Comparison of ENCODE assay signal across 10 cellular contexts in genomic region chr22:36456459-36456835, GRCh38. TPM values are rescaled to one million over a fixed set of nuclear protein-coding genes. Genes with fewer than 3 reads are reported as not detected.
DNase-seq lines count a peak whose midpoint lies in the region; ATAC-seq and TF ChIP-seq lines count a peak whose summit lies in the region.
"Had no signal": no experiment of that assay in that cellular context is flagged by ENCODE, and none has a peak within 500 bp of the region (broad histone marks: within the 10 kb centered on the region; RNA-seq: fewer than 3 reads in every experiment).

No MANE protein-coding gene starts in this region.

- peak overlapping the region; percentile 98 for H3K27ac ChIP-seq in muscle layer of colon (ENCODE audit: low read depth, low read length)
- H3K27ac ChIP-seq in thyroid gland, result peak overlapping the region; percentile 97 to 99 (median 98)

- H3K4me1 ChIP-seq in muscle layer of colon (ENCODE audit: insufficient read depth, low read length) (peaks cover 34% of the 10 kb centered on the region), thyroid gland (peaks cover 35 to 64% of the 10 kb centered on the region in 2 donors)

- TF ChIP-seq POLR2A in thyroid gland (IDR thresholded peaks at IDR 0.05), result no peak

- no peaks in the 10 kb centered on the region for H3K27me3 Mint-ChIP-seq in activated naive CD8-positive, alpha-beta T cell
- H3K27me3 Mint-ChIP-seq in activated naive CD8-positive, alpha-beta T cell treated with anti-CD3 and anti-CD28 coated beads for 36 hours, result no peaks in the 10 kb centered on the region
- no peaks in the 10 kb centered on the region for H3K27me3 Mint-ChIP-seq in activated B cell treated with CpG ODN at 0.5 μM for 24 hours
- H3K27me3 Mint-ChIP-seq: activated T-cell treated with anti-CD3 and anti-CD28 coated beads, Interleukin-2, amount 50 U/mL, for 24 hours had no signal

- peaks cover 33% of the 10 kb centered on the region for H3K4me1 Mint-ChIP-seq in activated naive CD8-positive, alpha-beta T cell (ENCODE audit: low read depth)
- peaks cover 32% of the 10 kb centered on the region for H3K4me1 Mint-ChIP-seq in activated naive CD8-positive, alpha-beta T cell treated with anti-CD3 and anti-CD28 coated beads for 36 hours
- H3K4me1 Mint-ChIP-seq in activated B cell treated with CpG ODN at 0.5 μM for 24 hours, result peaks cover 43% of the 10 kb centered on the region

- H3K9ac ChIP-seq in muscle layer of colon (ENCODE audit: low read length), result no peak overlapping the region

- no peaks in the 10 kb centered on the region for H3K36me3 Mint-ChIP-seq in activated naive CD8-positive, alpha-beta T cell
- H3K36me3 Mint-ChIP-seq in activated naive CD8-positive, alpha-beta T cell treated with anti-CD3 and anti-CD28 coated beads for 36 hours, result peaks cover 2% of the 10 kb centered on the region
- H3K36me3 Mint-ChIP-seq in activated B cell treated with CpG ODN at 0.5 μM for 24 hours (ENCODE audit: low read depth), result no peaks in the 10 kb centered on the region

- no peaks in the 10 kb centered on the region for H3K9me3 ChIP-seq in muscle layer of colon (ENCODE audit: low read length)
- no peaks in the 10 kb centered on the region for H3K9me3 ChIP-seq in thyroid gland

- H3K36me3 ChIP-seq in muscle layer of colon (ENCODE audit: insufficient read depth, low read length) (no peaks in the 10 kb centered on the region), thyroid gland (no peaks in the 10 kb centered on the region)

- WGBS in thyroid gland, 2 donors, result 81 to 82% methylated on average over 11 of the region's 11 CpGs

- H3K27me3 ChIP-seq in muscle layer of colon (ENCODE audit: control insufficient read depth in 1 of 2, insufficient read depth in 2 of 2, low read length in 2 of 2), result no peaks in the 10 kb centered on the region
- no peaks in the 10 kb centered on the region for H3K27me3 ChIP-seq in thyroid gland

- POLR2A ChIA-PET in activated B cell treated with CpG ODN at 0.5 μM for 24 hours (lab: Charles Lee), result interaction anchor here (0.7 to 5.6 kb wide), 4 partner anchors 8 to 131 kb away, joined by 4 to 91 read pairs (median 12); partner anchors contain the start of gene MYH9

- H3K27ac Mint-ChIP-seq in activated naive CD8-positive, alpha-beta T cell, result peak overlapping the region; percentile 91
- no peak overlapping the region for H3K27ac Mint-ChIP-seq in activated naive CD8-positive, alpha-beta T cell treated with anti-CD3 and anti-CD28 coated beads for 36 hours
- peak overlapping the region; percentile 85 for H3K27ac Mint-ChIP-seq in activated B cell treated with CpG ODN at 0.5 μM for 24 hours

- peak overlapping the region; percentile 62 for H3K4me3 Mint-ChIP-seq in activated naive CD8-positive, alpha-beta T cell
- H3K4me3 Mint-ChIP-seq in activated naive CD8-positive, alpha-beta T cell treated with anti-CD3 and anti-CD28 coated beads for 36 hours, result no peak overlapping the region
- H3K4me3 Mint-ChIP-seq in activated B cell treated with CpG ODN at 0.5 μM for 24 hours, result no peak overlapping the region

- ATAC-seq in activated B cell treated with CpG ODN at 0.5 μM for 24 hours (ENCODE audit: low read depth), result no peak

- H3K4me3 ChIP-seq in muscle layer of colon (ENCODE audit: low read depth in 1 of 2, low read length in 2 of 2) (no peak overlapping the region), thyroid gland (replicated peaks in 1 of 3) (no peak overlapping the region)

- H3K9me3 Mint-ChIP-seq in activated naive CD8-positive, alpha-beta T cell (ENCODE audit: low read depth), result no peaks in the 10 kb centered on the region
- no peaks in the 10 kb centered on the region for H3K9me3 Mint-ChIP-seq in activated naive CD8-positive, alpha-beta T cell treated with anti-CD3 and anti-CD28 coated beads for 36 hours
- no peaks in the 10 kb centered on the region for H3K9me3 Mint-ChIP-seq in activated B cell treated with CpG ODN at 0.5 μM for 24 hours
- H3K9me3 Mint-ChIP-seq: activated T-cell treated with anti-CD3 and anti-CD28 coated beads, Interleukin-2, amount 50 U/mL, for 24 hours had no signal

- no peak for DNase-seq in activated naive CD8-positive, alpha-beta T cell treated with anti-CD3 and anti-CD28 coated beads for 36 hours
- DNase-seq in activated B cell treated with CpG ODN at 0.5 μM for 24 hours (no peak), thyroid gland (no peak), A172 (ENCODE audit: low spot score) (no peak), germinal center (ENCODE audit: low spot score) (no peak), EL (no peak)
- DNase-seq: activated T-cell treated with anti-CD3 and anti-CD28 coated beads, Interleukin-2, amount 50 U/mL, for 24 hours; NCI-H2227 treated with DMSO at 0.1 percent for 48 hours had no signal

- intact Hi-C loops in activated B cell treated with CpG ODN at 0.5 μM for 24 hours (cut with micrococcal nuclease) (no loop called here), thyroid gland (cut with DNase I) (no loop called here)

- CTCF ChIA-PET in activated B cell treated with CpG ODN at 0.5 μM for 24 hours (lab: Charles Lee), result interaction anchor here (1.4 to 1.5 kb wide), 2 partner anchors 125 to 156 kb away, joined by 4 read pairs; no protein-coding TSS in a partner anchor

- TF ChIP-seq CTCF in activated B cell treated with CpG ODN at 0.5 μM for 24 hours (IDR thresholded peaks at IDR 0.05) (no peak), thyroid gland (IDR thresholded peaks at IDR 0.05) (no peak)

RNA-seq across cellular contexts. Expression of gene TXN2, which starts 25.0 kb away (rescaled TPM):
- 100 to 1,000 TPM; 112 to 113 TPM for total RNA-seq in activated naive CD8-positive, alpha-beta T cell treated with anti-CD3 and anti-CD28 coated beads for 36 hours
- 59.1 and 71.7 TPM in 2 replicates for total RNA-seq in activated B cell treated with CpG ODN at 0.5 μM for 24 hours
- 100 to 1,000 TPM in 1 of 4 donors, 10 to 100 TPM in 3; 56.7 to 115 (median 75.6) TPM for total RNA-seq in thyroid gland
- total RNA-seq in A172 (2014; rRNA removed; shearing (Covaris generic)), result 9.9 and 24.2 TPM in 2 replicates

RNA-seq across cellular contexts. Expression of gene FOXRED2, which starts 50.4 kb away (rescaled TPM):
- total RNA-seq in activated naive CD8-positive, alpha-beta T cell treated with anti-CD3 and anti-CD28 coated beads for 36 hours, result 10 to 100 TPM; 26.0 to 28.4 TPM
- total RNA-seq in activated B cell treated with CpG ODN at 0.5 μM for 24 hours (3.9 and 6.5 TPM in 2 replicates), thyroid gland (10 to 100 TPM in 2 of 4 donors, 1 to 10 TPM in 2; 5.9 to 12.8 (median 9.4) TPM)
- 17.6 and 18.4 TPM in 2 replicates for total RNA-seq in A172 (2014; rRNA removed; shearing (Covaris generic))
